Comparison of ENCODE assay signal across 9 cellular contexts in genomic region chr16:10946308-10946707, GRCh38. TPM values are rescaled to one million over a fixed set of nuclear protein-coding genes. Genes with fewer than 3 reads are reported as not detected.
DNase-seq lines count a peak whose midpoint lies in the region; ATAC-seq and TF ChIP-seq lines count a peak whose summit lies in the region.
"Had no signal": no experiment of that assay in that cellular context is flagged by ENCODE, and none has a peak within 500 bp of the region (broad histone marks: within the 10 kb centered on the region; RNA-seq: fewer than 3 reads in every experiment).

No MANE protein-coding gene starts in this region.

- H3K9me3 ChIP-seq in OCI-LY1 (ENCODE audit: low read length) (no peaks in the 10 kb centered on the region), Peyer's patch (no peaks in the 10 kb centered on the region)

- H3K4me3 ChIP-seq in OCI-LY1 (ENCODE audit: low read depth, low read length, poor library complexity, severe bottlenecking) (peak overlapping the region; percentile 92), foreskin fibroblast (ENCODE audit: low read depth in 1 of 2, low read length in 2 of 2) (peak overlapping the region; percentile 9 to 89), Peyer's patch (no peak overlapping the region)

- TF ChIP-seq CTCF in OCI-LY1 (IDR thresholded peaks at IDR 0.05; ENCODE audit: low read length) (no peak), foreskin fibroblast (IDR thresholded peaks at IDR 0.05; ENCODE audit: low read depth, low read length) (no peak), progenitor cell of endocrine pancreas (IDR thresholded peaks at IDR 0.05; ENCODE audit: unreplicated experiment) (no peak), Peyer's patch (IDR thresholded peaks at IDR 0.05) (no peak)

- H3K27me3 ChIP-seq in OCI-LY1 (ENCODE audit: insufficient read depth, low read length) = no peaks in the 10 kb centered on the region
- H3K27me3 ChIP-seq in Peyer's patch = no peaks in the 10 kb centered on the region

- DNase-seq in EL (peak; percentile 47), foreskin fibroblast (no peak), progenitor cell of endocrine pancreas (ENCODE audit: low spot score, unreplicated experiment) (no peak), Peyer's patch (no peak), H4 (ENCODE audit: low spot score) (no peak)
- DNase-seq: left ventricle myocardium superior, NCI-H526 treated with DMSO at 0.1 percent for 48 hours had no signal

- H3K79me2 ChIP-seq in OCI-LY1 (ENCODE audit: insufficient read depth, low read length) = peaks cover 20% of the 10 kb centered on the region

- H3K4me1 ChIP-seq in OCI-LY1 (ENCODE audit: insufficient read depth, low read length, severe bottlenecking) = peaks cover 74% of the 10 kb centered on the region
- peaks cover 0 to 39% (median 11%) of the 10 kb centered on the region in 4 donors for H3K4me1 ChIP-seq in Peyer's patch

- H3K9me2 ChIP-seq in OCI-LY1 (ENCODE audit: low read depth, low read length) = no peaks in the 10 kb centered on the region

- H3K27ac Mint-ChIP-seq in progenitor cell of endocrine pancreas = peak overlapping the region; percentile 67

- no peaks in the 10 kb centered on the region for H4K20me1 ChIP-seq in OCI-LY1 (ENCODE audit: insufficient read depth, low read length)

- no peaks in the 10 kb centered on the region for H3K9me3 Mint-ChIP-seq in progenitor cell of endocrine pancreas (ENCODE audit: low read depth)

- no peaks in the 10 kb centered on the region for H3K27me3 Mint-ChIP-seq in progenitor cell of endocrine pancreas

- H3K27ac ChIP-seq in OCI-LY1 (ENCODE audit: low read depth, low read length, poor library complexity, severe bottlenecking) (no peak overlapping the region), Peyer's patch (no peak overlapping the region)

- no peaks in the 10 kb centered on the region for H3F3A ChIP-seq in OCI-LY1 (ENCODE audit: insufficient read depth, low read length)

- no peaks in the 10 kb centered on the region for H3K36me3 Mint-ChIP-seq in progenitor cell of endocrine pancreas (ENCODE audit: insufficient read depth)

- peak overlapping the region; percentile 82; the same call in 1 of the 2 replicates for H3K9ac ChIP-seq in OCI-LY1 (ENCODE audit: low read length)

- TF ChIP-seq POLR2A in Peyer's patch (IDR thresholded peaks at IDR 0.05) = no peak

- peaks cover 18% of the 10 kb centered on the region for H3K4me1 Mint-ChIP-seq in progenitor cell of endocrine pancreas (ENCODE audit: low read depth)

- H2AFZ ChIP-seq in OCI-LY1 (ENCODE audit: low read length) = no peak overlapping the region

- H3K4me2 ChIP-seq in OCI-LY1 (ENCODE audit: low read length) = peak overlapping the region; percentile 80

- no peak for ATAC-seq in GM21390 (IDR thresholded peaks at IDR 0.05; ENCODE audit: unreplicated experiment)
- ATAC-seq: left ventricle myocardium superior had no signal

- peak overlapping the region; percentile 86 for H3K4me3 Mint-ChIP-seq in progenitor cell of endocrine pancreas (ENCODE audit: low read depth)

- no peaks in the 10 kb centered on the region for H3K36me3 ChIP-seq in OCI-LY1 (ENCODE audit: insufficient read depth, low read length)
- H3K36me3 ChIP-seq in Peyer's patch = no peaks in the 10 kb centered on the region

RNA-seq across cellular contexts. Expression of gene CLEC16A, which starts 1.9 kb away (rescaled TPM):
- total RNA-seq in progenitor cell of endocrine pancreas (32.6 and 34.3 TPM in 2 replicates), Peyer's patch (100 to 1,000 TPM in 1 of 4 donors, 10 to 100 TPM in 3; 37.8 to 139 (median 64.3) TPM)
- total RNA-seq in H4 (2014; rRNA removed; shearing (Covaris generic)) = 4.5 and 7.2 TPM in 2 replicates

RNA-seq across cellular contexts. Expression of gene DEXI, which starts 4.0 kb away (rescaled TPM):
- 31.2 and 32.3 TPM in 2 replicates for total RNA-seq in progenitor cell of endocrine pancreas
- 10 to 100 TPM; 39.8 to 69.3 (median 60.9) TPM for total RNA-seq in Peyer's patch
- 39.9 and 42.0 TPM in 2 replicates for total RNA-seq in H4 (2014; rRNA removed; shearing (Covaris generic))

Comparison
In these comparisons a context has a peak if more than half of its experiments do, and no peak if none do; other contexts are left out.
1. H3K4me3 ChIP-seq: peak in OCI-LY1 (single experiment) and foreskin fibroblast (2 of 2); none in Peyer's patch (0 of 4).